In the genomic region with DNA sequence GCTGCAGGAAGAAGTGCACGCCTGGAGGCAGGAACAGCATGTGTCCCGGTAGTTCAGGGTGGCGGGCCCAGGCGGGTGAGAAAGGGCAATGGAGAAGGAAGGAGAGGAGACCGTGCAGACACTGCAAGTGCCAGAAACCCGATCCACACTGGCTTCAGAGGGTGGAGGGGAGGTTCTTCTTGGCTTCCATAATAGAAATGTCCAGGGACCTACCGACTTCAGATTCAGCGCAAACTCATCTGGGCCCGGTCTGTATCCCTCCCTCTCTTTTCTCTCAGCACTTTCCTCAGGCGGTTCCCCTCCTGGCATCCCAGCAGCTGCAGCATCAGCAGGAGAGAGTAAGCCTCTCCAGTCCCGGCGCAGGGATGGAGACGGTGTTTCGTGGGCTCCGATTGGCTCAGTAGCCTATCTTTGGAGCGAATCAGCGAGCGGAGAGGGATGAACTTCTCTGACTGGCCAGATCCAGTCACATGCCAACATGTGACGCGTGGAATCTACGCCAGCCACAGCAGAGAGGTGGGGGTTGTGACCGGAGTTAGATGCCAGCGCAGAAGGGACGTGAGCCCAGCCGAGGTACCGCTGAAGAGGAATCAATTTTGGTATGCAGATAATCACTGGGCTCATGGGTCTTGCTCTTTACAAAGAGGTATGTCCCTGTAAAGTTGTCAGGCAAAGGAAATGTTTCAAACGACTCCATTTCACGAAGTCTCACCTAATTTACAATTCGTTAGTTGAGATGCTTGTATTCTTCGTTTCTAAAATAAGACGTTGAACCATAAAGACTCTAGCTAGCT, we compare ENCODE assay signal across 1 cellular context.
A peak's percentile ranks its signal among the peaks of the same experiment; 100 is the strongest.
TF ChIP-seq lines count a peak whose summit lies in the region.

No MANE protein-coding gene starts in this region.

TF ChIP-seq in HepG2, 621 proteins besides CTCF, POLR2A, EP300 and RAD21 (continued from another document and continues in another):
- TF ChIP-seq, protein P1, sequence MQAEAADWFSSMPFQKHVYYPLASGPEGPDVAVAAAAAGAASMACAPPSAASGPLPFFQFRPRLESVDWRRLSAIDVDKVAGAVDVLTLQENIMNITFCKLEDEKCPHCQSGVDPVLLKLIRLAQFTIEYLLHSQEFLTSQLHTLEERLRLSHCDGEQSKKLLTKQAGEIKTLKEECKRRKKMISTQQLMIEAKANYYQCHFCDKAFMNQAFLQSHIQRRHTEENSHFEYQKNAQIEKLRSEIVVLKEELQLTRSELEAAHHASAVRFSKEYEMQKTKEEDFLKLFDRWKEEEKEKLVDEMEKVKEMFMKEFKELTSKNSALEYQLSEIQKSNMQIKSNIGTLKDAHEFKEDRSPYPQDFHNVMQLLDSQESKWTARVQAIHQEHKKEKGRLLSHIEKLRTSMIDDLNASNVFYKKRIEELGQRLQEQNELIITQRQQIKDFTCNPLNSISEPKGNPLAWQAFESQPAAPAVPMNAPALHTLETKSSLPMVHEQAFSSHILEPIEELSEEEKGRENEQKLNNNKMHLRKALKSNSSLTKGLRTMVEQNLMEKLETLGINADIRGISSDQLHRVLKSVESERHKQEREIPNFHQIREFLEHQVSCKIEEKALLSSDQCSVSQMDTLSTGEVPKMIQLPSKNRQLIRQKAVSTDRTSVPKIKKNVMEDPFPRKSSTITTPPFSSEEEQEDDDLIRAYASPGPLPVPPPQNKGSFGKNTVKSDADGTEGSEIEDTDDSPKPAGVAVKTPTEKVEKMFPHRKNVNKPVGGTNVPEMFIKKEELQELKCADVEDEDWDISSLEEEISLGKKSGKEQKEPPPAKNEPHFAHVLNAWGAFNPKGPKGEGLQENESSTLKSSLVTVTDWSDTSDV (CRISPR knock-in tag; IDR thresholded peaks at IDR 0.05), result no peak
- TF ChIP-seq NR2F6 (IDR thresholded peaks at IDR 0.05) (no peak), NR2F6 (CRISPR knock-in tag; IDR thresholded peaks at IDR 0.05) (no peak), SAP130 (CRISPR knock-in tag; IDR thresholded peaks at IDR 0.05; ENCODE audit: low read depth) (peak; percentile 85), MBD4 (IDR thresholded peaks at IDR 0.05; ENCODE audit: borderline replicate concordance, low read length) (no peak), MTF2 (CRISPR knock-in tag; IDR thresholded peaks at IDR 0.05; ENCODE audit: borderline replicate concordance) (no peak), NCOA5 (CRISPR knock-in tag; IDR thresholded peaks at IDR 0.05) (no peak), LCORL (IDR thresholded peaks at IDR 0.05) (no peak), LCORL (CRISPR knock-in tag; IDR thresholded peaks at IDR 0.05) (no peak), ZNF224 (CRISPR knock-in tag; IDR thresholded peaks at IDR 0.05) (no peak), HOXA7 (CRISPR knock-in tag; IDR thresholded peaks at IDR 0.05) (no peak), ZNF570 (CRISPR knock-in tag; IDR thresholded peaks at IDR 0.05; ENCODE audit: borderline replicate concordance) (no peak), ZNF44 (CRISPR knock-in tag; IDR thresholded peaks at IDR 0.05) (peak; percentile 69; the same call in 1 of the 2 replicates), ZNF441 (CRISPR knock-in tag; IDR thresholded peaks at IDR 0.05; ENCODE audit: borderline replicate concordance) (peak; percentile 47; the same call in 1 of the 2 replicates), POLR2G (IDR thresholded peaks at IDR 0.05; ENCODE audit: low read depth, low read length) (peak; percentile 78), MYC (CRISPR knock-in tag; IDR thresholded peaks at IDR 0.05; ENCODE audit: borderline replicate concordance) (no peak; the same call in 1 of the 2 replicates), ZNF775 (CRISPR knock-in tag; IDR thresholded peaks at IDR 0.05; ENCODE audit: borderline replicate concordance) (no peak), FOXM1 (CRISPR knock-in tag; IDR thresholded peaks at IDR 0.05) (no peak), ZNF777 (CRISPR knock-in tag; IDR thresholded peaks at IDR 0.05) (no peak), PLRG1 (conservative IDR thresholded peaks at IDR 0.05) (no peak), ZNF260 (CRISPR knock-in tag; IDR thresholded peaks at IDR 0.05; ENCODE audit: borderline replicate concordance, low read depth) (no peak), IKZF1 (IDR thresholded peaks at IDR 0.05) (no peak), KMT2B (CRISPR knock-in tag; IDR thresholded peaks at IDR 0.05) (peak; percentile 77; the same call in 1 of the 2 replicates), ZNF282 (IDR thresholded peaks at IDR 0.05; ENCODE audit: partially characterized antibody) (no peak), ZNF850 (CRISPR knock-in tag; conservative IDR thresholded peaks at IDR 0.05) (no peak), PHF8 (CRISPR knock-in tag; IDR thresholded peaks at IDR 0.05) (peak; percentile 62), GATA4 (IDR thresholded peaks at IDR 0.05; ENCODE audit: borderline replicate concordance, low read depth) (peak; percentile 59; the same call in 1 of the 2 replicates), ZFY (CRISPR knock-in tag; IDR thresholded peaks at IDR 0.05) (peak; percentile 37; the same call in 1 of the 2 replicates), CREB1 (IDR thresholded peaks at IDR 0.05) (peak; percentile 87), CREB1 (CRISPR knock-in tag; IDR thresholded peaks at IDR 0.05) (peak; percentile 93), ZNF766 (CRISPR knock-in tag; IDR thresholded peaks at IDR 0.05; ENCODE audit: borderline replicate concordance) (no peak), ZFP36 (IDR thresholded peaks at IDR 0.05; ENCODE audit: borderline replicate concordance, low read depth, low read length, partially characterized antibody) (no peak), MXD4 (CRISPR knock-in tag; IDR thresholded peaks at IDR 0.05) (no peak), SALL2 (CRISPR knock-in tag; IDR thresholded peaks at IDR 0.05) (0 out of 2 replicates have a peak, but pooled peaks have one; percentile 59), ZBTB3 (CRISPR knock-in tag; IDR thresholded peaks at IDR 0.05; ENCODE audit: borderline replicate concordance, low read depth) (no peak), ZNF484 (CRISPR knock-in tag; IDR thresholded peaks at IDR 0.05; ENCODE audit: borderline replicate concordance, low read depth) (no peak)
- TF ChIP-seq, protein P2, sequence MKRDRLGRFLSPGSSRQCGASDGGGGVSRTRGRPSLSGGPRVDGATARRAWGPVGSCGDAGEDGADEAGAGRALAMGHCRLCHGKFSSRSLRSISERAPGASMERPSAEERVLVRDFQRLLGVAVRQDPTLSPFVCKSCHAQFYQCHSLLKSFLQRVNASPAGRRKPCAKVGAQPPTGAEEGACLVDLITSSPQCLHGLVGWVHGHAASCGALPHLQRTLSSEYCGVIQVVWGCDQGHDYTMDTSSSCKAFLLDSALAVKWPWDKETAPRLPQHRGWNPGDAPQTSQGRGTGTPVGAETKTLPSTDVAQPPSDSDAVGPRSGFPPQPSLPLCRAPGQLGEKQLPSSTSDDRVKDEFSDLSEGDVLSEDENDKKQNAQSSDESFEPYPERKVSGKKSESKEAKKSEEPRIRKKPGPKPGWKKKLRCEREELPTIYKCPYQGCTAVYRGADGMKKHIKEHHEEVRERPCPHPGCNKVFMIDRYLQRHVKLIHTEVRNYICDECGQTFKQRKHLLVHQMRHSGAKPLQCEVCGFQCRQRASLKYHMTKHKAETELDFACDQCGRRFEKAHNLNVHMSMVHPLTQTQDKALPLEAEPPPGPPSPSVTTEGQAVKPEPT (CRISPR knock-in tag; IDR thresholded peaks at IDR 0.05; ENCODE audit: low read depth), result no peak; the same call in 1 of the 2 replicates
- TF ChIP-seq, protein P3, sequence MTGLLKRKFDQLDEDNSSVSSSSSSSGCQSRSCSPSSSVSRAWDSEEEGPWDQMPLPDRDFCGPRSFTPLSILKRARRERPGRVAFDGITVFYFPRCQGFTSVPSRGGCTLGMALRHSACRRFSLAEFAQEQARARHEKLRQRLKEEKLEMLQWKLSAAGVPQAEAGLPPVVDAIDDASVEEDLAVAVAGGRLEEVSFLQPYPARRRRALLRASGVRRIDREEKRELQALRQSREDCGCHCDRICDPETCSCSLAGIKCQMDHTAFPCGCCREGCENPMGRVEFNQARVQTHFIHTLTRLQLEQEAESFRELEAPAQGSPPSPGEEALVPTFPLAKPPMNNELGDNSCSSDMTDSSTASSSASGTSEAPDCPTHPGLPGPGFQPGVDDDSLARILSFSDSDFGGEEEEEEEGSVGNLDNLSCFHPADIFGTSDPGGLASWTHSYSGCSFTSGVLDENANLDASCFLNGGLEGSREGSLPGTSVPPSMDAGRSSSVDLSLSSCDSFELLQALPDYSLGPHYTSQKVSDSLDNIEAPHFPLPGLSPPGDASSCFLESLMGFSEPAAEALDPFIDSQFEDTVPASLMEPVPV (CRISPR knock-in tag; IDR thresholded peaks at IDR 0.05), result no peak
- TF ChIP-seq, protein P4, sequence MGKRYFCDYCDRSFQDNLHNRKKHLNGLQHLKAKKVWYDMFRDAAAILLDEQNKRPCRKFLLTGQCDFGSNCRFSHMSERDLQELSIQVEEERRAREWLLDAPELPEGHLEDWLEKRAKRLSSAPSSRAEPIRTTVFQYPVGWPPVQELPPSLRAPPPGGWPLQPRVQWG (CRISPR knock-in tag; IDR thresholded peaks at IDR 0.05; ENCODE audit: borderline replicate concordance, low read depth), result no peak
- TF ChIP-seq, protein P5, sequence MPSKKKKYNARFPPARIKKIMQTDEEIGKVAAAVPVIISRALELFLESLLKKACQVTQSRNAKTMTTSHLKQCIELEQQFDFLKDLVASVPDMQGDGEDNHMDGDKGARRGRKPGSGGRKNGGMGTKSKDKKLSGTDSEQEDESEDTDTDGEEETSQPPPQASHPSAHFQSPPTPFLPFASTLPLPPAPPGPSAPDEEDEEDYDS (CRISPR knock-in tag; IDR thresholded peaks at IDR 0.05), result peak; percentile 80
- TF ChIP-seq, protein P6, sequence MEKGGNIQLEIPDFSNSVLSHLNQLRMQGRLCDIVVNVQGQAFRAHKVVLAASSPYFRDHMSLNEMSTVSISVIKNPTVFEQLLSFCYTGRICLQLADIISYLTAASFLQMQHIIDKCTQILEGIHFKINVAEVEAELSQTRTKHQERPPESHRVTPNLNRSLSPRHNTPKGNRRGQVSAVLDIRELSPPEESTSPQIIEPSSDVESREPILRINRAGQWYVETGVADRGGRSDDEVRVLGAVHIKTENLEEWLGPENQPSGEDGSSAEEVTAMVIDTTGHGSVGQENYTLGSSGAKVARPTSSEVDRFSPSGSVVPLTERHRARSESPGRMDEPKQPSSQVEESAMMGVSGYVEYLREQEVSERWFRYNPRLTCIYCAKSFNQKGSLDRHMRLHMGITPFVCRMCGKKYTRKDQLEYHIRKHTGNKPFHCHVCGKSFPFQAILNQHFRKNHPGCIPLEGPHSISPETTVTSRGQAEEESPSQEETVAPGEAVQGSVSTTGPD (CRISPR knock-in tag; IDR thresholded peaks at IDR 0.05), result no peak
- TF ChIP-seq, protein P7, sequence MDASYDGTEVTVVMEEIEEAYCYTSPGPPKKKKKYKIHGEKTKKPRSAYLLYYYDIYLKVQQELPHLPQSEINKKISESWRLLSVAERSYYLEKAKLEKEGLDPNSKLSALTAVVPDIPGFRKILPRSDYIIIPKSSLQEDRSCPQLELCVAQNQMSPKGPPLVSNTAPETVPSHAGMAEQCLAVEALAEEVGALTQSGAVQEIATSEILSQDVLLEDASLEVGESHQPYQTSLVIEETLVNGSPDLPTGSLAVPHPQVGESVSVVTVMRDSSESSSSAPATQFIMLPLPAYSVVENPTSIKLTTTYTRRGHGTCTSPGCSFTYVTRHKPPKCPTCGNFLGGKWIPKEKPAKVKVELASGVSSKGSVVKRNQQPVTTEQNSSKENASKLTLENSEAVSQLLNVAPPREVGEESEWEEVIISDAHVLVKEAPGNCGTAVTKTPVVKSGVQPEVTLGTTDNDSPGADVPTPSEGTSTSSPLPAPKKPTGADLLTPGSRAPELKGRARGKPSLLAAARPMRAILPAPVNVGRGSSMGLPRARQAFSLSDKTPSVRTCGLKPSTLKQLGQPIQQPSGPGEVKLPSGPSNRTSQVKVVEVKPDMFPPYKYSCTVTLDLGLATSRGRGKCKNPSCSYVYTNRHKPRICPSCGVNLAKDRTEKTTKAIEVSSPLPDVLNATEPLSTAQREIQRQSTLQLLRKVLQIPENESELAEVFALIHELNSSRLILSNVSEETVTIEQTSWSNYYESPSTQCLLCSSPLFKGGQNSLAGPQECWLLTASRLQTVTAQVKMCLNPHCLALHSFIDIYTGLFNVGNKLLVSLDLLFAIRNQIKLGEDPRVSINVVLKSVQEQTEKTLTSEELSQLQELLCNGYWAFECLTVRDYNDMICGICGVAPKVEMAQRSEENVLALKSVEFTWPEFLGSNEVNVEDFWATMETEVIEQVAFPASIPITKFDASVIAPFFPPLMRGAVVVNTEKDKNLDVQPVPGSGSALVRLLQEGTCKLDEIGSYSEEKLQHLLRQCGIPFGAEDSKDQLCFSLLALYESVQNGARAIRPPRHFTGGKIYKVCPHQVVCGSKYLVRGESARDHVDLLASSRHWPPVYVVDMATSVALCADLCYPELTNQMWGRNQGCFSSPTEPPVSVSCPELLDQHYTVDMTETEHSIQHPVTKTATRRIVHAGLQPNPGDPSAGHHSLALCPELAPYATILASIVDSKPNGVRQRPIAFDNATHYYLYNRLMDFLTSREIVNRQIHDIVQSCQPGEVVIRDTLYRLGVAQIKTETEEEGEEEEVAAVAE (CRISPR knock-in tag; IDR thresholded peaks at IDR 0.05; ENCODE audit: borderline replicate concordance), result no peak
- TF ChIP-seq, protein P8, sequence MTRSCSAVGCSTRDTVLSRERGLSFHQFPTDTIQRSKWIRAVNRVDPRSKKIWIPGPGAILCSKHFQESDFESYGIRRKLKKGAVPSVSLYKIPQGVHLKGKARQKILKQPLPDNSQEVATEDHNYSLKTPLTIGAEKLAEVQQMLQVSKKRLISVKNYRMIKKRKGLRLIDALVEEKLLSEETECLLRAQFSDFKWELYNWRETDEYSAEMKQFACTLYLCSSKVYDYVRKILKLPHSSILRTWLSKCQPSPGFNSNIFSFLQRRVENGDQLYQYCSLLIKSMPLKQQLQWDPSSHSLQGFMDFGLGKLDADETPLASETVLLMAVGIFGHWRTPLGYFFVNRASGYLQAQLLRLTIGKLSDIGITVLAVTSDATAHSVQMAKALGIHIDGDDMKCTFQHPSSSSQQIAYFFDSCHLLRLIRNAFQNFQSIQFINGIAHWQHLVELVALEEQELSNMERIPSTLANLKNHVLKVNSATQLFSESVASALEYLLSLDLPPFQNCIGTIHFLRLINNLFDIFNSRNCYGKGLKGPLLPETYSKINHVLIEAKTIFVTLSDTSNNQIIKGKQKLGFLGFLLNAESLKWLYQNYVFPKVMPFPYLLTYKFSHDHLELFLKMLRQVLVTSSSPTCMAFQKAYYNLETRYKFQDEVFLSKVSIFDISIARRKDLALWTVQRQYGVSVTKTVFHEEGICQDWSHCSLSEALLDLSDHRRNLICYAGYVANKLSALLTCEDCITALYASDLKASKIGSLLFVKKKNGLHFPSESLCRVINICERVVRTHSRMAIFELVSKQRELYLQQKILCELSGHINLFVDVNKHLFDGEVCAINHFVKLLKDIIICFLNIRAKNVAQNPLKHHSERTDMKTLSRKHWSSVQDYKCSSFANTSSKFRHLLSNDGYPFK (CRISPR knock-in tag; IDR thresholded peaks at IDR 0.05; ENCODE audit: borderline replicate concordance), result peak; percentile 75; the same call in 1 of the 2 replicates
- TF ChIP-seq, protein P9, sequence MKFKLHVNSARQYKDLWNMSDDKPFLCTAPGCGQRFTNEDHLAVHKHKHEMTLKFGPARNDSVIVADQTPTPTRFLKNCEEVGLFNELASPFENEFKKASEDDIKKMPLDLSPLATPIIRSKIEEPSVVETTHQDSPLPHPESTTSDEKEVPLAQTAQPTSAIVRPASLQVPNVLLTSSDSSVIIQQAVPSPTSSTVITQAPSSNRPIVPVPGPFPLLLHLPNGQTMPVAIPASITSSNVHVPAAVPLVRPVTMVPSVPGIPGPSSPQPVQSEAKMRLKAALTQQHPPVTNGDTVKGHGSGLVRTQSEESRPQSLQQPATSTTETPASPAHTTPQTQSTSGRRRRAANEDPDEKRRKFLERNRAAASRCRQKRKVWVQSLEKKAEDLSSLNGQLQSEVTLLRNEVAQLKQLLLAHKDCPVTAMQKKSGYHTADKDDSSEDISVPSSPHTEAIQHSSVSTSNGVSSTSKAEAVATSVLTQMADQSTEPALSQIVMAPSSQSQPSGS (CRISPR knock-in tag; IDR thresholded peaks at IDR 0.05), result 0 out of 2 replicates have a peak, but pooled peaks have one; percentile 12
